ENCODE assay signal across 8 cellular contexts in genomic region chr10:114174462-114175190, GRCh38. TPM values are rescaled to one million over a fixed set of nuclear protein-coding genes. Genes with fewer than 3 reads are reported as not detected.
DNase-seq lines count a peak whose midpoint lies in the region; ATAC-seq and TF ChIP-seq lines count a peak whose summit lies in the region.

No MANE protein-coding gene starts in this region.

- H3F3A ChIP-seq in smooth muscle cell (ENCODE audit: low read depth) = no peaks in the 10 kb centered on the region

- POLR2A ChIA-PET in AG04450 (lab: Yijun Ruan, JAX) = interaction anchor here (0.5 to 0.7 kb wide), 3 partner anchors 129 to 438 kb away, joined by 3 to 4 read pairs (median 3); no protein-coding TSS in a partner anchor

- ATAC-seq in GM18505 (IDR thresholded peaks at IDR 0.05; ENCODE audit: unreplicated experiment) (peak; percentile 24), HG02884 (IDR thresholded peaks at IDR 0.05; ENCODE audit: unreplicated experiment) (peak; percentile 21)

- WGBS in smooth muscle cell (ENCODE audit: low lambda C conversion rate) = 7% methylated on average over 29 of the region's 29 CpGs

- peak overlapping the region; percentile 94 for H2AFZ ChIP-seq in smooth muscle cell (ENCODE audit: low read depth)

- H3K4me2 ChIP-seq in smooth muscle cell = peak overlapping the region; percentile 88

- H3K79me2 ChIP-seq in smooth muscle cell (ENCODE audit: low read depth) = peaks cover 46% of the 10 kb centered on the region

- in situ Hi-C loops in astrocyte of the spinal cord (cut with HindIII; ENCODE audit: low sequenced_read_pairs) = no loop called here

- H3K9ac ChIP-seq in smooth muscle cell (ENCODE audit: low read depth) = peak overlapping the region; percentile 98

- H3K4me3 ChIP-seq in AG04450 (ENCODE audit: low read depth, low read length) (peak overlapping the region; percentile 100), astrocyte of the spinal cord (ENCODE audit: low read depth, low read length) (peak overlapping the region; percentile 97), smooth muscle cell (peak overlapping the region; percentile 98)

- TF ChIP-seq CTCF in AG04450 (IDR thresholded peaks at IDR 0.05; ENCODE audit: low read depth, low read length) (no peak), astrocyte of the spinal cord (IDR thresholded peaks at IDR 0.05; ENCODE audit: low read depth, low read length) (no peak), smooth muscle cell (IDR thresholded peaks at IDR 0.05; ENCODE audit: borderline replicate concordance, insufficient read depth, poor library complexity, severe bottlenecking) (no peak)

- CTCF ChIA-PET in AG04450 (lab: Charles Lee) = interaction anchor here (0.5 kb wide), 1 partner anchor 34 kb away, joined by 3 read pairs; no protein-coding TSS in a partner anchor

- H3K36me3 ChIP-seq in smooth muscle cell (ENCODE audit: low read depth) = no peaks in the 10 kb centered on the region

- peaks cover 11% of the 10 kb centered on the region for H3K27me3 ChIP-seq in AG04450 (ENCODE audit: control insufficient read depth, insufficient read depth, low read length)
- no peaks in the 10 kb centered on the region for H3K27me3 ChIP-seq in smooth muscle cell (ENCODE audit: low read depth)

- TF ChIP-seq POLR2A in GM18505 (IDR thresholded peaks at IDR 0.05; ENCODE audit: borderline replicate concordance, extremely low read depth, insufficient read depth, insufficient read length) = no peak

- DNase-seq in AG04450 (ENCODE audit: low read depth, low spot score) = peak; percentile 3
- DNase-seq in NCI-H526 (lab: John Stamatoyannopoulos, UW) = peak; percentile 64 to 71
- peak; percentile 26 for DNase-seq in astrocyte of the spinal cord (ENCODE audit: low read depth, low spot score)
- DNase-seq in iPS-NIHi7 (ENCODE audit: extremely low spot score) = peak; percentile 20
- no peak for DNase-seq in smooth muscle cell (lab: John Stamatoyannopoulos, UW; ENCODE audit: unreplicated experiment)
- no peak for DNase-seq in central memory CD4-positive, alpha-beta T cell

- no peak overlapping the region for H3K27ac ChIP-seq in AG04450 (ENCODE audit: low read depth, low read length)
- H3K27ac ChIP-seq in smooth muscle cell (ENCODE audit: low read depth) = peak overlapping the region; percentile 95

- H3K9me3 ChIP-seq in AG04450 (ENCODE audit: control insufficient read depth, insufficient read depth, low read length) = no peaks in the 10 kb centered on the region; the same call in 1 of the 2 replicates
- no peaks in the 10 kb centered on the region for H3K9me3 ChIP-seq in smooth muscle cell (replicated peaks; ENCODE audit: low read depth)

- peaks cover 3% of the 10 kb centered on the region for H3K4me1 ChIP-seq in smooth muscle cell (ENCODE audit: low read depth)

- H4K20me1 ChIP-seq in smooth muscle cell (ENCODE audit: low read depth) = peaks cover 36% of the 10 kb centered on the region

RNA-seq across cellular contexts. Expression of gene CCDC186, which starts 0.6 kb away (rescaled TPM):
- 5.8 and 9.6 TPM in 2 replicates for polyA plus RNA-seq in AG04450 (2011; rRNA removed)
- 3.7 and 7.7 TPM in 2 replicates for polyA minus RNA-seq in AG04450 (2011; rRNA and poly(A)+ RNA removed)
- 27.9 and 58.8 TPM in 2 replicates for total RNA-seq in smooth muscle cell
- 14.6 and 16.2 TPM in 2 replicates for polyA plus RNA-seq in smooth muscle cell

RNA-seq across cellular contexts. Expression of gene TDRD1, which starts 4.5 kb away (rescaled TPM):
- polyA plus RNA-seq in AG04450 (2011; rRNA removed) (not detected in 2 replicates), smooth muscle cell (0.08 TPM in 1 of 2 replicates, not detected in the other)
- not detected in 2 replicates for polyA minus RNA-seq in AG04450 (2011; rRNA and poly(A)+ RNA removed)
- total RNA-seq in smooth muscle cell = not detected in 2 replicates

Comparison
In these comparisons a context has a peak if more than half of its experiments do, and no peak if none do; other contexts are left out.
1. DNase-seq: peak in AG04450 (single experiment), NCI-H526 (2 of 2), astrocyte of the spinal cord (single experiment) and iPS-NIHi7 (single experiment); none in smooth muscle cell (single experiment) and central memory CD4-positive, alpha-beta T cell (single experiment).
2. Peak in every context shown above with its lines, with median percentiles within 50 percentile points of each other: H3K4me3 ChIP-seq.